ENCODE assay signal across 1 cellular context in genomic region chr18:57644540-57644939, GRCh38.
TF ChIP-seq lines count a peak whose summit lies in the region.

No MANE protein-coding gene starts in this region.

TF ChIP-seq in SK-N-SH, 30 proteins besides CTCF, POLR2A, EP300 and RAD21 (continued from another document):
- TF ChIP-seq ZBTB33 (IDR thresholded peaks at IDR 0.05; ENCODE audit: borderline replicate concordance, low read depth) (no peak), RXRA (IDR thresholded peaks at IDR 0.05; ENCODE audit: borderline replicate concordance, low read depth) (no peak), EZH2phosphoT487 (IDR thresholded peaks at IDR 0.05; ENCODE audit: borderline replicate concordance, low read depth) (no peak), USF2 (IDR thresholded peaks at IDR 0.05; ENCODE audit: borderline replicate concordance, low read depth, low read length) (no peak), NFIC (IDR thresholded peaks at IDR 0.05; ENCODE audit: borderline replicate concordance) (no peak), POLR2AphosphoS5 (IDR thresholded peaks at IDR 0.05; ENCODE audit: low read depth, low read length) (no peak), USF1 (IDR thresholded peaks at IDR 0.05; ENCODE audit: borderline replicate concordance, low read depth) (no peak)
TF ChIP-seq in SK-N-SH: peak in this region for 0.
